8 cellular contexts compared by ENCODE assay signal in the genomic region with DNA sequence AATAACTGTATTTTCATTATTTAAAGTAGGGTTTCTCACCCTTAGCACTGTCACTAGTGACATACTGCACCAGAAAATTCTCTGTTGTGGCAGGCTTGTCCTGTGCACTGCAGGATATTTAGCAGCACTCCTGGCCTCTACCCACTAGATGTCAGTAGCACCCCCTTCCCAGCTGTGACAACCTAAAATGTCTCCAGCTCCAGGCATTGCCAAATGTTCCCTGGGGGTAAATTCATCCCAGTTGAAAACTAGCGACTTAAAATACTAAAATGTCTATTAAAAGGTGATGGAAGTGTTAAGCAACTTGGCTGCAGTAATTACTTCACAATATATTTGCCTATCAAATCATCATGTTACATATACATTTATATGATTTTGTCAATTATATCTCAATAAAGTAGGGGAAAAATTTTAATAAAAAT.
DNase-seq lines count a peak whose midpoint lies in the region; ATAC-seq and TF ChIP-seq lines count a peak whose summit lies in the region.

No MANE protein-coding gene starts in this region.

- H3K9me3 ChIP-seq in CD8-positive, alpha-beta memory T cell (ENCODE audit: low read length), result no peaks in the 10 kb centered on the region
- H3K9me3 ChIP-seq in MG63 (no peaks in the 10 kb centered on the region), SJSA1 (replicated peaks) (no peaks in the 10 kb centered on the region), cardiac muscle cell (ENCODE audit: low read depth) (no peaks in the 10 kb centered on the region)

- H3K36me3 ChIP-seq in CD8-positive, alpha-beta memory T cell (ENCODE audit: insufficient read depth, low read length), result peaks cover 7% of the 10 kb centered on the region
- peaks cover 10% of the 10 kb centered on the region for H3K36me3 ChIP-seq in MG63
- H3K36me3 ChIP-seq in SJSA1, result peaks cover 3% of the 10 kb centered on the region
- no peaks in the 10 kb centered on the region for H3K36me3 ChIP-seq in cardiac muscle cell

- H3K27ac Mint-ChIP-seq in CD8-positive, alpha-beta memory T cell, result peak overlapping the region in 5 of 8 donors; percentile 23 to 96 (median 63)
- H3K27ac Mint-ChIP-seq in activated naive CD4-positive, alpha-beta T cell treated with anti-CD3 and anti-CD28 coated beads, Interleukin-2, amount 50 U/mL, for 72 hours, result no peak overlapping the region

- H3K4me3 Mint-ChIP-seq in CD8-positive, alpha-beta memory T cell, result no peak overlapping the region

- POLR2A ChIA-PET in CD8-positive, alpha-beta memory T cell (lab: Charles Lee), result no interaction called here

- TF ChIP-seq CTCF in cardiac muscle cell (IDR thresholded peaks at IDR 0.05; ENCODE audit: low read depth, low read length), result peak; percentile 90

- CTCF ChIA-PET in CD8-positive, alpha-beta memory T cell (lab: Charles Lee), result interaction anchor here (0.7 to 2.0 kb wide), 7 partner anchors 42 to 170 kb away, joined by 3 to 14 read pairs (median 3); no protein-coding TSS in a partner anchor

- no peak overlapping the region for H3K27ac ChIP-seq in CD8-positive, alpha-beta memory T cell (ENCODE audit: low read depth, low read length)
- no peak overlapping the region for H3K27ac ChIP-seq in SJSA1
- H3K27ac ChIP-seq in cardiac muscle cell, result no peak overlapping the region

- H3K4me1 Mint-ChIP-seq in CD8-positive, alpha-beta memory T cell, result peaks cover 38 to 60% (median 45%) of the 10 kb centered on the region in 3 donors

- no peaks in the 10 kb centered on the region for H3K9me3 Mint-ChIP-seq in CD8-positive, alpha-beta memory T cell
- no peaks in the 10 kb centered on the region for H3K9me3 Mint-ChIP-seq in activated naive CD4-positive, alpha-beta T cell treated with anti-CD3 and anti-CD28 coated beads, Interleukin-2, amount 50 U/mL, for 72 hours

- H3K4me3 ChIP-seq in CD8-positive, alpha-beta memory T cell (ENCODE audit: low read length), result no peak overlapping the region
- H3K4me3 ChIP-seq in MG63 (no peak overlapping the region), SJSA1 (no peak overlapping the region), cardiac muscle cell (no peak overlapping the region)

- H3K36me3 Mint-ChIP-seq in CD8-positive, alpha-beta memory T cell, result peaks cover 0 to 50% (median 8%) of the 10 kb centered on the region in 3 donors
- H3K36me3 Mint-ChIP-seq in activated naive CD4-positive, alpha-beta T cell treated with anti-CD3 and anti-CD28 coated beads, Interleukin-2, amount 50 U/mL, for 72 hours, result no peaks in the 10 kb centered on the region

- no peaks in the 10 kb centered on the region for H3K4me1 ChIP-seq in CD8-positive, alpha-beta memory T cell (ENCODE audit: insufficient read depth, low read length)
- H3K4me1 ChIP-seq in SJSA1 (replicated peaks) (no peaks in the 10 kb centered on the region), cardiac muscle cell (ENCODE audit: low read depth) (no peaks in the 10 kb centered on the region)

- TF ChIP-seq POLR2A in GM18505 (IDR thresholded peaks at IDR 0.05; ENCODE audit: borderline replicate concordance, extremely low read depth, insufficient read depth, insufficient read length), result no peak

- peak; percentile 33 to 76 (median 61) for DNase-seq in CD8-positive, alpha-beta memory T cell
- DNase-seq in MG63 (peak; percentile 65), SJSA1 (ENCODE audit: low read depth in 1 of 2, low spot score in 2 of 2) (peak; percentile 48 to 72), cardiac muscle cell (ENCODE audit: low read depth in 1 of 2, low spot score in 1 of 2) (peak; percentile 74 to 81), putamen (ENCODE audit: low spot score) (peak; percentile 57)
- DNase-seq in activated naive CD4-positive, alpha-beta T cell treated with anti-CD3 and anti-CD28 coated beads, Interleukin-2, amount 50 U/mL, for 72 hours (ENCODE audit: low spot score in 2 of 2), result peak in 1 of 2 donors; percentile 54

- H3K27me3 ChIP-seq in CD8-positive, alpha-beta memory T cell (ENCODE audit: insufficient read depth, low read length, poor library complexity, severe bottlenecking), result no peaks in the 10 kb centered on the region
- H3K27me3 ChIP-seq in MG63, result no peaks in the 10 kb centered on the region
- H3K27me3 ChIP-seq in SJSA1 (replicated peaks), result no peaks in the 10 kb centered on the region
- no peaks in the 10 kb centered on the region for H3K27me3 ChIP-seq in cardiac muscle cell

- no peaks in the 10 kb centered on the region for H3K27me3 Mint-ChIP-seq in CD8-positive, alpha-beta memory T cell

- peak; percentile 80 for ATAC-seq in GM21515 (IDR thresholded peaks at IDR 0.05; ENCODE audit: unreplicated experiment)
- peak; percentile 90 to 92 for ATAC-seq in activated naive CD4-positive, alpha-beta T cell treated with anti-CD3 and anti-CD28 coated beads, Interleukin-2, amount 50 U/mL, for 72 hours
- ATAC-seq in GM18505 (IDR thresholded peaks at IDR 0.05; ENCODE audit: unreplicated experiment), result no peak

Comparison
In these comparisons a context has a peak if more than half of its experiments do, and no peak if none do; other contexts are left out.
1. H3K27ac Mint-ChIP-seq: peak in CD8-positive, alpha-beta memory T cell (5 of 8); none in activated naive CD4-positive, alpha-beta T cell treated with anti-CD3 and anti-CD28 coated beads, Interleukin-2, amount 50 U/mL, for 72 hours (0 of 2).